Comparison of ENCODE assay signal across 18 cellular contexts in the genomic region with DNA sequence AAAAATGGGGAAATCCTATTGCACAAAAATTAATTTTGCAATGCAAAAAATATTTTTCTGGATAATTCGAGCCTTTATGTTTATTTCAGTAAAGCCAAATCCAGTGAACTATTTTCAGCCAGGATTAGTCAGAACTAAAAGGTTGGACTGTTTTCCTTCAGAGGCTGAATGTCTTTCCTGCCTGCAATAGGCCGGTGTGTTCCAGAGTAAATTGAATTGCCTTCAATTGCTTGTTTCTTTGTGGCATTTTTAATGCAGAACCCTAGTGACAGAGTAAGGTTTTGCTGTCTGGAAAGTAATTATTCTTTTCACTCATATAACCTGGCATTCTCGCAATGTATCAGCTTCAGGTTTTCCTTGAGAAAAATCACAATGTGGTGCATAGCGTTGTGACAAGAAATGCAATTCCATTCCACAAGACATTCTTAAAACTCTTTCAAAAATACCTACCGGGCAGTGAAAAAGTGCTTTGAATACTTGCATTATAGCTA.
A peak's percentile ranks its signal among the peaks of the same experiment; 100 is the strongest.
DNase-seq lines count a peak whose midpoint lies in the region; ATAC-seq, FAIRE-seq and TF ChIP-seq lines count a peak whose summit lies in the region.
"Had no signal": no experiment of that assay in that cellular context is flagged by ENCODE, and none has a peak within 500 bp of the region (broad histone marks: within the 10 kb centered on the region; RNA-seq: fewer than 3 reads in every experiment).

No MANE protein-coding gene starts in this region.

- TF ChIP-seq POLR2A in endothelial cell of umbilical vein (IDR thresholded peaks at IDR 0.05; ENCODE audit: low read depth, low read length), result no peak

- no peaks in the 10 kb centered on the region for H3K9me2 ChIP-seq in PC-9 (ENCODE audit: insufficient read depth)

- peak; percentile 50 for FAIRE-seq in endothelial cell of umbilical vein (lab: Jason Lieb, UNC)
- FAIRE-seq: endometrium, keratinocyte had no signal

- BruUV-seq in endothelial cell of umbilical vein (replicated peaks; lab: Mats Ljungman, UMichigan) (no TSS peak), PC-9 (replicated peaks; lab: Mats Ljungman, UMichigan) (no TSS peak)

- peak; percentile 73 for ATAC-seq in SK-N-SH treated with all-trans-retinoic acid at 6 μM for 48 hours
- peak; percentile 56 for ATAC-seq in left lung
- no peak for ATAC-seq in GM21786 (IDR thresholded peaks at IDR 0.05; ENCODE audit: unreplicated experiment)
- ATAC-seq: mucosa of descending colon; stimulated activated memory B cell treated with anti-CD40 and anti-IgM and Interleukin-4, amounts not matched to agents 10 μg/mL and 1 μg/mL and 100 μg/mL, for 72 hours had no signal

- H3K4me3 ChIP-seq in endothelial cell of umbilical vein (replicated peaks in 1 of 3; ENCODE audit: insufficient read depth in 1 of 3, low read depth in 1 of 3, low read length in 3 of 3) (no peak overlapping the region), left lung (no peak overlapping the region), PC-9 (no peak overlapping the region)
- H3K4me3 ChIP-seq: mucosa of descending colon had no signal

- H3K27me3 ChIP-seq in endothelial cell of umbilical vein (ENCODE audit: control insufficient read depth in 2 of 2, insufficient read depth in 2 of 2, low read length in 2 of 2) (no peaks in the 10 kb centered on the region), left lung (no peaks in the 10 kb centered on the region), PC-9 (ENCODE audit: insufficient read depth, low read depth) (no peaks in the 10 kb centered on the region)

- CTCF ChIA-PET in endothelial cell of umbilical vein (lab: Charles Lee) (interaction anchor here (2.0 to 3.3 kb wide), 2 partner anchors 10 to 38 kb away, joined by 8 to 16 read pairs; no protein-coding TSS in a partner anchor), PC-9 (lab: Charles Lee) (no interaction called here)

- H3F3A ChIP-seq in PC-9 (ENCODE audit: insufficient read depth, low read depth), result no peaks in the 10 kb centered on the region

- dilution Hi-C loops in endothelial cell of umbilical vein (cut with MboI; ENCODE audit: extremely low pct_ligation_motif_present, low sequenced_read_pairs), result no loop called here

- H3K79me2 ChIP-seq in endothelial cell of umbilical vein (ENCODE audit: control insufficient read depth, insufficient read depth, low read length) (no peaks in the 10 kb centered on the region), PC-9 (ENCODE audit: low read depth) (no peaks in the 10 kb centered on the region)
- H3K79me2 ChIP-seq: parathyroid adenoma had no signal

- H2AFZ ChIP-seq in endothelial cell of umbilical vein (ENCODE audit: low read depth, low read length) (no peak overlapping the region), PC-9 (no peak overlapping the region)
- H2AFZ ChIP-seq: parathyroid adenoma had no signal

- no peaks in the 10 kb centered on the region for H4K20me1 ChIP-seq in endothelial cell of umbilical vein (replicated peaks; ENCODE audit: control insufficient read depth, extremely low read depth, insufficient read depth, low read length)
- H4K20me1 ChIP-seq in PC-9 (ENCODE audit: insufficient read depth), result no peaks in the 10 kb centered on the region

- no peaks in the 10 kb centered on the region for H3K9me1 ChIP-seq in endothelial cell of umbilical vein (replicated peaks; ENCODE audit: control insufficient read depth, extremely low read depth, insufficient read depth, low read length)

- H3K27ac ChIP-seq in endothelial cell of umbilical vein (ENCODE audit: insufficient read depth, low read depth, low read length) (no peak overlapping the region), left lung (peak overlapping the region; percentile 7 to 63), PC-9 (no peak overlapping the region)
- H3K27ac ChIP-seq: parathyroid adenoma had no signal

- no peaks in the 10 kb centered on the region for H3K4me1 ChIP-seq in endothelial cell of umbilical vein (ENCODE audit: control insufficient read depth, extremely low read depth, insufficient read depth, low read length)
- peaks cover 0 to 4% of the 10 kb centered on the region in 2 donors for H3K4me1 ChIP-seq in left lung
- H3K4me1 ChIP-seq in PC-9 (replicated peaks; ENCODE audit: insufficient read depth), result no peaks in the 10 kb centered on the region
- H3K4me1 ChIP-seq: parathyroid adenoma had no signal

- POLR2A ChIA-PET in endothelial cell of umbilical vein (lab: Charles Lee), result no interaction called here
- POLR2A ChIA-PET in PC-9 (lab: Charles Lee; ENCODE audit: unreplicated experiment), result no interaction called here

- no peak overlapping the region for H3K4me2 ChIP-seq in endothelial cell of umbilical vein (ENCODE audit: insufficient read depth, low read length)
- H3K4me2 ChIP-seq in PC-9, result no peak overlapping the region

- no peak overlapping the region for H3K9ac ChIP-seq in endothelial cell of umbilical vein (replicated peaks; ENCODE audit: extremely low read depth, insufficient read depth, low read length)
- H3K9ac ChIP-seq: parathyroid adenoma had no signal

- DNase-seq in endothelial cell of umbilical vein (ENCODE audit: low read depth, low spot score), result no peak
- DNase-seq in left lung, result no peak
- peak; percentile 51 for DNase-seq in superior temporal gyrus (ENCODE audit: extremely low spot score)
- DNase-seq in COLO668 (lab: John Stamatoyannopoulos, UW; ENCODE audit: unreplicated experiment), result no peak
- no peak for DNase-seq in Ammon's horn (ENCODE audit: low spot score)
- DNase-seq in PC-9, result no peak
- DNase-seq: activated CD4-positive, alpha-beta memory T cell treated with anti-CD3 and anti-CD28 coated beads for 36 hours; activated T-cell treated with anti-CD3 and anti-CD28 coated beads, Interleukin-2, amount 50 U/mL, for 48 hours; DMS79; mucosa of descending colon; MV-4-11; stimulated activated CD4-positive, alpha-beta T cell treated with anti-CD3 and anti-CD28 coated beads, Interleukin-12 subunit alpha, Interleukin-12 subunit beta, amount 100 ng/mL, for 4 hours had no signal

- intact Hi-C loops in endothelial cell of umbilical vein (cut with micrococcal nuclease) (loop anchor here (2.0 kb wide), 1 partner anchor 649 kb away; no protein-coding TSS in a partner anchor), left lung (cut with DNase I) (no loop called here), PC-9 (cut with micrococcal nuclease; ENCODE audit: unreplicated experiment) (no loop called here)

- no peaks in the 10 kb centered on the region for H3K9me3 ChIP-seq in endothelial cell of umbilical vein (replicated peaks; ENCODE audit: control insufficient read depth, insufficient read depth, low read length)
- H3K9me3 ChIP-seq in left lung, result no peaks in the 10 kb centered on the region
- H3K9me3 ChIP-seq in PC-9 (ENCODE audit: insufficient read depth, low read depth), result no peaks in the 10 kb centered on the region
- H3K9me3 ChIP-seq: mucosa of descending colon had no signal

- TF ChIP-seq CTCF in endothelial cell of umbilical vein (IDR thresholded peaks at IDR 0.05; ENCODE audit: extremely low read depth in 1 of 2, insufficient read depth in 1 of 2, low read depth in 1 of 2, low read length in 2 of 2) (no peak), left lung (IDR thresholded peaks at IDR 0.05) (no peak), PC-9 (conservative IDR thresholded peaks at IDR 0.05) (no peak)

- H3K36me3 ChIP-seq in endothelial cell of umbilical vein (ENCODE audit: control insufficient read depth in 2 of 2, extremely low read depth in 1 of 2, insufficient read depth in 2 of 2, low read length in 2 of 2) (no peaks in the 10 kb centered on the region), left lung (no peaks in the 10 kb centered on the region), PC-9 (ENCODE audit: low read depth) (no peaks in the 10 kb centered on the region)

TF ChIP-seq in SK-N-SH treated with all-trans-retinoic acid at 6 μM for 48 hours, 23 proteins besides CTCF, POLR2A, EP300 and RAD21 (continues in another document):
- TF ChIP-seq, protein P1, sequence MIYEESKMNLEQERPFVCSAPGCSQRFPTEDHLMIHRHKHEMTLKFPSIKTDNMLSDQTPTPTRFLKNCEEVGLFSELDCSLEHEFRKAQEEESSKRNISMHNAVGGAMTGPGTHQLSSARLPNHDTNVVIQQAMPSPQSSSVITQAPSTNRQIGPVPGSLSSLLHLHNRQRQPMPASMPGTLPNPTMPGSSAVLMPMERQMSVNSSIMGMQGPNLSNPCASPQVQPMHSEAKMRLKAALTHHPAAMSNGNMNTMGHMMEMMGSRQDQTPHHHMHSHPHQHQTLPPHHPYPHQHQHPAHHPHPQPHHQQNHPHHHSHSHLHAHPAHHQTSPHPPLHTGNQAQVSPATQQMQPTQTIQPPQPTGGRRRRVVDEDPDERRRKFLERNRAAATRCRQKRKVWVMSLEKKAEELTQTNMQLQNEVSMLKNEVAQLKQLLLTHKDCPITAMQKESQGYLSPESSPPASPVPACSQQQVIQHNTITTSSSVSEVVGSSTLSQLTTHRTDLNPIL (CRISPR knock-in tag; IDR thresholded peaks at IDR 0.05; ENCODE audit: low read depth), result no peak
- TF ChIP-seq ESRRG (CRISPR knock-in tag; IDR thresholded peaks at IDR 0.05), result no peak
- TF ChIP-seq BACH2 (CRISPR knock-in tag; IDR thresholded peaks at IDR 0.05; ENCODE audit: borderline replicate concordance), result no peak
- TF ChIP-seq ZFP3 (CRISPR knock-in tag; IDR thresholded peaks at IDR 0.05), result no peak
- TF ChIP-seq ZNF8 (CRISPR knock-in tag; IDR thresholded peaks at IDR 0.05), result no peak
- no peak for TF ChIP-seq ZNF565 (CRISPR knock-in tag; conservative IDR thresholded peaks at IDR 0.05; ENCODE audit: low read depth)
- no peak for TF ChIP-seq ARNTL (CRISPR knock-in tag; IDR thresholded peaks at IDR 0.05; ENCODE audit: borderline replicate concordance, low read depth)

TF ChIP-seq in endothelial cell of umbilical vein, 7 proteins besides CTCF, POLR2A, EP300 and RAD21:
- TF ChIP-seq GATA2 (IDR thresholded peaks at IDR 0.05; ENCODE audit: insufficient read depth, insufficient read length, low read depth, low read length) (no peak), EZH2 (IDR thresholded peaks at IDR 0.05; ENCODE audit: borderline replicate concordance, low read depth, low read length, severe bottlenecking) (no peak), JUN (IDR thresholded peaks at IDR 0.05; ENCODE audit: borderline replicate concordance, insufficient read depth, insufficient read length, low read depth) (no peak), POLR2AphosphoS5 (IDR thresholded peaks at IDR 0.05; ENCODE audit: insufficient read depth, low read depth, low read length) (no peak), MYC (IDR thresholded peaks at IDR 0.05; ENCODE audit: low read depth, low read length) (no peak), FOS (IDR thresholded peaks at IDR 0.05; ENCODE audit: borderline replicate concordance, insufficient read depth, low read length) (no peak)
- TF ChIP-seq, protein P2, sequence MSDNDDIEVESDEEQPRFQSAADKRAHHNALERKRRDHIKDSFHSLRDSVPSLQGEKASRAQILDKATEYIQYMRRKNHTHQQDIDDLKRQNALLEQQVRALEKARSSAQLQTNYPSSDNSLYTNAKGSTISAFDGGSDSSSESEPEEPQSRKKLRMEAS (IDR thresholded peaks at IDR 0.05; ENCODE audit: insufficient read depth, insufficient read length), result no peak

Comparison
In these comparisons a context has a peak if more than half of its experiments do, and no peak if none do; other contexts are left out.
1. H3K27ac ChIP-seq: peak in left lung (2 of 2); none in endothelial cell of umbilical vein (single experiment) and PC-9 (single experiment).